Comparison of ENCODE assay signal across 8 cellular contexts in the genomic region with DNA sequence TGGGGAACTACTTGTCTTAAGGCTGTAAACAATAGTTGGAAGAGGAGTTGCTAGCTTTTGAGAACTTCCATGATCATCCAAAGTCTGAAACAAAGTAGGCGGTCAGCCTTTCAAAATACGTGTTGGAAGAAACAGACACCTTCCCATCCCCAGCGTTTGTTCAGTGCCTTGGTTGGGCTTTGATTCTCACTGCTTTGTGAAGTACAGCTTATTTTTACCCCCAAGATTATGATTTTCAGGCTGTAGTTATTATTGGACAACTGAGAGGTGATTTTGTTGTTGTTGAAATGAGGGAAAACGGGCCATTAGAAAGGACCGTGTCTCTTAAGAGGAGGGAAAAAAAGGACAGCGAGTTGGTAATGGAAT. TPM values are rescaled to one million over a fixed set of nuclear protein-coding genes. Genes with fewer than 3 reads are reported as not detected.
DNase-seq lines count a peak whose midpoint lies in the region; ATAC-seq and TF ChIP-seq lines count a peak whose summit lies in the region.

No MANE protein-coding gene starts in this region.

- peak overlapping the region; percentile 87 for H3K27ac ChIP-seq in BLaER1
- H3K27ac ChIP-seq in KOPT-K1 (ENCODE audit: low read depth, low read length, poor library complexity, severe bottlenecking) = peak overlapping the region; percentile 85

- no peaks in the 10 kb centered on the region for H4K20me1 ChIP-seq in BLaER1

- H3K4me1 ChIP-seq in BLaER1 = peaks cover 24% of the 10 kb centered on the region

- H3K9me3 Mint-ChIP-seq in chondrocyte (ENCODE audit: low read depth) (no peaks in the 10 kb centered on the region), natural killer cell (no peaks in the 10 kb centered on the region)

- H3K4me3 ChIP-seq in BLaER1 = peak overlapping the region; percentile 93

- peaks cover 22% of the 10 kb centered on the region for H3K4me1 Mint-ChIP-seq in chondrocyte (ENCODE audit: low read depth)
- peaks cover 13 to 18% of the 10 kb centered on the region in 2 donors for H3K4me1 Mint-ChIP-seq in natural killer cell

- H3K4me2 ChIP-seq in BLaER1 = peak overlapping the region; percentile 78

- H3K9ac ChIP-seq in BLaER1 = peak overlapping the region; percentile 87

- H3K27me3 ChIP-seq in BLaER1 = no peaks in the 10 kb centered on the region

- H3K27me3 Mint-ChIP-seq in chondrocyte (ENCODE audit: low read depth) = no peaks in the 10 kb centered on the region
- H3K27me3 Mint-ChIP-seq in natural killer cell (ENCODE audit: low read depth in 2 of 2) = peaks cover 7 to 10% of the 10 kb centered on the region in 2 donors

- H3K36me3 Mint-ChIP-seq in chondrocyte (ENCODE audit: low read depth) (no peaks in the 10 kb centered on the region), natural killer cell (no peaks in the 10 kb centered on the region)

- intact Hi-C loops in natural killer cell (cut with micrococcal nuclease) = loop anchor here (2.0 to 5.0 kb wide), 2 partner anchors 198 to 217 kb away; no protein-coding TSS in a partner anchor

- H3K4me3 Mint-ChIP-seq in chondrocyte (ENCODE audit: unreplicated experiment) (peak overlapping the region; percentile 94), natural killer cell (peak overlapping the region; percentile 94)

- H3K27ac Mint-ChIP-seq in chondrocyte (ENCODE audit: unreplicated experiment) = peak overlapping the region; percentile 95
- peak overlapping the region; percentile 90 to 95 for H3K27ac Mint-ChIP-seq in natural killer cell

- DNase-seq in chondrocyte (ENCODE audit: low spot score) (no peak), natural killer cell (no peak), NCI-H2029 treated with DMSO at 0.1 percent for 48 hours (lab: John Stamatoyannopoulos, UW) (no peak), NOMO-1 treated with DMSO at 0.1 percent for 48 hours (lab: John Stamatoyannopoulos, UW; ENCODE audit: unreplicated experiment) (no peak)

- no peak for ATAC-seq in natural killer cell
- no peak for ATAC-seq in GM18858 (IDR thresholded peaks at IDR 0.05; ENCODE audit: unreplicated experiment)
- no peak for ATAC-seq in esophagus mucosa

- H3K9me3 ChIP-seq in BLaER1 (peaks cover 14% of the 10 kb centered on the region), KOPT-K1 (ENCODE audit: insufficient read depth, low read length, poor library complexity, severe bottlenecking) (peaks cover 1% of the 10 kb centered on the region)

- no peaks in the 10 kb centered on the region; the same call in 1 of the 2 replicates for H3K36me3 ChIP-seq in BLaER1
- H3K36me3 ChIP-seq in KOPT-K1 (ENCODE audit: insufficient read depth, low read length) = no peaks in the 10 kb centered on the region

- TF ChIP-seq CTCF in chondrocyte (IDR thresholded peaks at IDR 0.05) (no peak), natural killer cell (IDR thresholded peaks at IDR 0.05) (no peak)

RNA-seq across cellular contexts. Expression of a gene that starts 0.9 kb away (rescaled TPM):
- 8.0 to 13.0 TPM (median 9.5 TPM) in 3 replicates for total RNA-seq in chondrocyte
- 10 to 100 TPM; 13.3 to 19.3 (median 15.2) TPM for total RNA-seq in natural killer cell
- total RNA-seq in esophagus mucosa = 11.3 TPM
